In genomic region chr7:99499713-99500636, GRCh38 we compare ENCODE assay signal across 8 cellular contexts. TPM values are rescaled to one million over a fixed set of nuclear protein-coding genes. Genes with fewer than 3 reads are reported as not detected.
A peak's percentile ranks its signal among the peaks of the same experiment; 100 is the strongest.
DNase-seq lines count a peak whose midpoint lies in the region; ATAC-seq and TF ChIP-seq lines count a peak whose summit lies in the region.

ZNF394 (minus strand) TSS chr7:99500281; CDS start chr7:99500093, 188 bp downstream.

- H3K4me3 ChIP-seq in AG10803 (ENCODE audit: low read length) (peak within 1 kb of the TSS; percentile 78), coronary artery (peak within 1 kb of the TSS; percentile 83)

- no peaks in the 10 kb centered on the region for H3K27me3 Mint-ChIP-seq in activated CD4-positive, alpha-beta T cell treated with anti-CD3 and anti-CD28 coated beads, Interleukin-2, amount 10 ng/mL, durations not matched to agents 7 days and 5 days

- peaks cover 25% of the 10 kb centered on the region for H3K4me1 Mint-ChIP-seq in activated CD4-positive, alpha-beta T cell treated with anti-CD3 and anti-CD28 coated beads, Interleukin-2, amount 10 ng/mL, durations not matched to agents 7 days and 5 days

- H3K4me3 Mint-ChIP-seq in activated CD4-positive, alpha-beta T cell treated with anti-CD3 and anti-CD28 coated beads, Interleukin-2, amount 10 ng/mL, durations not matched to agents 7 days and 5 days, result peak within 1 kb of the TSS; percentile 100

- POLR2A ChIA-PET in activated CD4-positive, alpha-beta T cell treated with anti-CD3 and anti-CD28 coated beads, Interleukin-2, amount 10 ng/mL, durations not matched to agents 7 days and 5 days (lab: Charles Lee), result interaction anchor here (0.7 to 1.1 kb wide), 3 partner anchors 19 to 58 kb away, joined by 3 to 4 read pairs (median 3); partner anchors contain the start of gene ZNF655

- DNase-seq in AG10803 (ENCODE audit: low read depth) (peak; percentile 89), NCI-H524 treated with DMSO at 0.1 percent for 48 hours (lab: John Stamatoyannopoulos, UW) (peak; percentile 66), coronary artery (ENCODE audit: low spot score) (peak; percentile 91)
- DNase-seq in activated CD4-positive, alpha-beta T cell treated with anti-CD3 and anti-CD28 coated beads, Interleukin-2, amount 10 ng/mL, durations not matched to agents 7 days and 5 days, result peak; percentile 95
- DNase-seq in stimulated activated CD4-positive, alpha-beta T cell treated with anti-CD3 and anti-CD28 coated beads, Interleukin-1b, Interleukin-23, amount 100 ng/mL, for 24 hours (ENCODE audit: low read depth in 4 of 4, low spot score in 1 of 4), result peak; percentile 70 to 84 (median 82)

- peaks cover 39% of the 10 kb centered on the region for H3K36me3 Mint-ChIP-seq in activated CD4-positive, alpha-beta T cell treated with anti-CD3 and anti-CD28 coated beads, Interleukin-2, amount 10 ng/mL, durations not matched to agents 7 days and 5 days (ENCODE audit: low read depth)

- ATAC-seq in GM19035 (IDR thresholded peaks at IDR 0.05; ENCODE audit: unreplicated experiment) (peak; percentile 44), HG03457 (IDR thresholded peaks at IDR 0.05; ENCODE audit: unreplicated experiment) (peak; percentile 41)

- H3K9me3 Mint-ChIP-seq in activated CD4-positive, alpha-beta T cell treated with anti-CD3 and anti-CD28 coated beads, Interleukin-2, amount 10 ng/mL, durations not matched to agents 7 days and 5 days, result peaks cover 8% of the 10 kb centered on the region

- H3K27ac ChIP-seq in coronary artery (peak within 1 kb of the TSS; percentile 87 to 90), layer of hippocampus (ENCODE audit: low read depth, low read length) (peak within 1 kb of the TSS; percentile 88)

- H3K27me3 ChIP-seq in layer of hippocampus (ENCODE audit: control insufficient read depth, insufficient read depth, low read length), result no peaks in the 10 kb centered on the region

- TF ChIP-seq CTCF in AG10803 (conservative IDR thresholded peaks at IDR 0.05; ENCODE audit: low read length) (no peak; the same call in 1 of the 2 replicates), coronary artery (IDR thresholded peaks at IDR 0.05) (no peak)

- CTCF ChIA-PET in activated CD4-positive, alpha-beta T cell treated with anti-CD3 and anti-CD28 coated beads, Interleukin-2, amount 10 ng/mL, durations not matched to agents 7 days and 5 days (lab: Charles Lee), result interaction anchor here (0.6 to 2.9 kb wide), 5 partner anchors 10 to 41 kb away, joined by 3 to 6 read pairs (median 4); no protein-coding TSS in a partner anchor

- H3K27ac Mint-ChIP-seq in activated CD4-positive, alpha-beta T cell treated with anti-CD3 and anti-CD28 coated beads, Interleukin-2, amount 10 ng/mL, durations not matched to agents 7 days and 5 days, result peak within 1 kb of the TSS; percentile 100

RNA-seq across cellular contexts. Expression of gene ZNF394, which starts in this region (rescaled TPM):
- 10 to 100 TPM; 52.1 to 53.1 TPM for total RNA-seq in activated CD4-positive, alpha-beta T cell treated with anti-CD3 and anti-CD28 coated beads, Interleukin-2, amount 10 ng/mL, durations not matched to agents 7 days and 5 days

Comparison
In these comparisons a context has a peak if more than half of its experiments do, and no peak if none do; other contexts are left out.
1. Peak in every context shown above with its lines: DNase-seq, ATAC-seq, H3K4me3 ChIP-seq and H3K27ac ChIP-seq.